ENCODE assay signal across 28 cellular contexts in genomic region chr15:72063186-72063585, GRCh38.
"Had no signal": no experiment of that assay in that cellular context is flagged by ENCODE, and none has a peak within 500 bp of the region (broad histone marks: within the 10 kb centered on the region; RNA-seq: fewer than 3 reads in every experiment).

No MANE protein-coding gene starts in this region.

- H3K4me1 Mint-ChIP-seq: activated naive CD4-positive, alpha-beta T cell treated with anti-CD3 and anti-CD28 coated beads, Interleukin-2, amount 10 ng/mL, durations not matched to agents 7 days and 5 days; activated naive CD8-positive, alpha-beta T cell treated with anti-CD3 and anti-CD28 coated beads, Interleukin-2, amount 10 ng/mL, durations not matched to agents 7 days and 5 days had no signal

- H3K27ac ChIP-seq: heart right ventricle, left lung, lower lobe of right lung, right lobe of liver, skin epidermis, testis, transverse colon, WERI-Rb-1 had no signal

- DNase-seq: activated CD4-positive, alpha-beta T cell treated with anti-CD3 and anti-CD28 coated beads for 48 hours; activated CD4-positive, alpha-beta T cell treated with anti-CD3 and anti-CD28 coated beads, Interleukin-2, amount 50 U/mL, for 48 hours; activated CD8-positive, alpha-beta memory T cell treated with anti-CD3 and anti-CD28 coated beads for 24 hours; activated gamma-delta T cell; activated naive CD4-positive, alpha-beta T cell treated with anti-CD3 and anti-CD28 coated beads, Interleukin-2, amount 10 ng/mL, durations not matched to agents 7 days and 5 days; activated naive CD8-positive, alpha-beta T cell treated with anti-CD3 and anti-CD28 coated beads, Interleukin-2, amount 10 ng/mL, durations not matched to agents 7 days and 5 days; activated T-cell treated with anti-CD3 and anti-CD28 coated beads, Interleukin-2, amount 50 U/mL, for 1 hour; amygdala; central memory CD4-positive, alpha-beta T cell; dermis blood vessel endothelial cell; effector CD8-positive, alpha-beta T cell; foreskin melanocyte; heart right ventricle; left lung; lower lobe of right lung; mucosa of descending colon; right lobe of liver; stimulated activated CD4-positive, alpha-beta T cell treated with anti-CD3 and anti-CD28 coated beads, Interleukin-12 subunit alpha, Interleukin-12 subunit beta, amount 100 ng/mL, for 4 hours; stimulated activated CD4-positive, alpha-beta T cell treated with anti-CD3 and anti-CD28 coated beads, Interleukin-4, amount 100 ng/mL, for 1 hour; stimulated activated naive CD8-positive, alpha-beta T cell treated with anti-CD3 and anti-CD28 coated beads, Interleukin-15, Interleukin-2, amounts not matched to agents 100 U/mL and 50 U/mL, for 24 hours; T1000; testis; transverse colon; WERI-Rb-1 had no signal

- H3K36me3 ChIP-seq: heart right ventricle, left lung, lower lobe of right lung, right lobe of liver, transverse colon, WERI-Rb-1 had no signal

- H3K27ac Mint-ChIP-seq: activated naive CD4-positive, alpha-beta T cell treated with anti-CD3 and anti-CD28 coated beads, Interleukin-2, amount 10 ng/mL, durations not matched to agents 7 days and 5 days; activated naive CD8-positive, alpha-beta T cell treated with anti-CD3 and anti-CD28 coated beads, Interleukin-2, amount 10 ng/mL, durations not matched to agents 7 days and 5 days; natural killer cell treated with Interleukin-12 subunit alpha and Interleukin-12 subunit beta and Interleukin-15 and Interleukin-18, amount 100 ng/mL, for 72 hours; T-helper 1 cell treated with Interleukin-12 subunit alpha and Interleukin-12 subunit beta and Interleukin-4 antibody, amounts not matched to agents 30 μg/mL and 1 μg/mL, for 36 hours had no signal

- ATAC-seq: activated CD4-positive, CD25-positive, alpha-beta regulatory T cell treated with anti-CD3 and anti-CD28 coated beads, Interleukin-2, amount 50 U/mL, for 24 hours; heart right ventricle; left lung; lower lobe of right lung; mucosa of descending colon; natural killer cell treated with Interleukin-12 subunit alpha and Interleukin-12 subunit beta and Interleukin-15 and Interleukin-18, amount 100 ng/mL, for 72 hours; right lobe of liver; stimulated activated naive CD8-positive, alpha-beta T cell treated with anti-CD3 and anti-CD28 coated beads, Interleukin-15, Interleukin-2, amounts not matched to agents 100 U/mL and 50 U/mL, for 24 hours had no signal

- H3K4me3 ChIP-seq: heart right ventricle, left lung, lower lobe of right lung, mucosa of descending colon, right lobe of liver, skin epidermis, testis, transverse colon had no signal

- H3K4me3 Mint-ChIP-seq: activated naive CD4-positive, alpha-beta T cell treated with anti-CD3 and anti-CD28 coated beads, Interleukin-2, amount 10 ng/mL, durations not matched to agents 7 days and 5 days; activated naive CD8-positive, alpha-beta T cell treated with anti-CD3 and anti-CD28 coated beads, Interleukin-2, amount 10 ng/mL, durations not matched to agents 7 days and 5 days; natural killer cell treated with Interleukin-12 subunit alpha and Interleukin-12 subunit beta and Interleukin-15 and Interleukin-18, amount 100 ng/mL, for 72 hours; T-helper 1 cell treated with Interleukin-12 subunit alpha and Interleukin-12 subunit beta and Interleukin-4 antibody, amounts not matched to agents 30 μg/mL and 1 μg/mL, for 36 hours had no signal

- H3K36me3 Mint-ChIP-seq: activated naive CD4-positive, alpha-beta T cell treated with anti-CD3 and anti-CD28 coated beads, Interleukin-2, amount 10 ng/mL, durations not matched to agents 7 days and 5 days had no signal

- H3K27me3 ChIP-seq: heart right ventricle, left lung, right lobe of liver, testis, transverse colon had no signal

- H3K4me1 ChIP-seq: lower lobe of right lung, right lobe of liver, testis had no signal

- H3K27me3 Mint-ChIP-seq: activated naive CD4-positive, alpha-beta T cell treated with anti-CD3 and anti-CD28 coated beads, Interleukin-2, amount 10 ng/mL, durations not matched to agents 7 days and 5 days; activated naive CD8-positive, alpha-beta T cell treated with anti-CD3 and anti-CD28 coated beads, Interleukin-2, amount 10 ng/mL, durations not matched to agents 7 days and 5 days; natural killer cell treated with Interleukin-12 subunit alpha and Interleukin-12 subunit beta and Interleukin-15 and Interleukin-18, amount 100 ng/mL, for 72 hours had no signal

- H3K9me3 ChIP-seq: left lung, lower lobe of right lung, mucosa of descending colon, right lobe of liver, testis, transverse colon had no signal
